8 cellular contexts compared by ENCODE assay signal in the genomic region with DNA sequence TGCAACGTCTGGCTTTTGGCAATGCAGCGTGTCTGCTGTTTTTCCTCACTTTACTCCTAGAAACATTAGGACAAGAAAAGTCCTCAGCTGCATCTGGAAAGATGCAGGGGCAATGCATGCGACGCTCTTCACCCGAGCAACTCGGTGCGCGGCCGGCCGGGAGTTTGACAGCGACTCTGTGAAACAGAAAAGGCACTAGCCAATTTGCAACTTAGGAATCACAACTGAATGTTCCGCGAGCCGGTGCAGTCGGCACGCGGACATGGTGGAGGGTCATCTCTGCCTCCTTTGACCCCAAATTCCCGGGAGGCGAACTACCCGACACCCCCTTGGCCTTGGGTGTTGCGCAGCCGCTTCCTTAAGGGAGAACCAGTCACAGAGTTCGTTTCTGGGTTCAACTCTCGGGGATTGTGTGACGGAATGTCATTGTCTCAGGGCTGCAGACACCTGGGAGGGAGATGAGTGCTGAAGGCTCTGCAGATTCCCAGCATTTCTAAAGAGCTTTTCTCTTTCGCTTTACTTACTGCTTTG. TPM values are rescaled to one million over a fixed set of nuclear protein-coding genes. Genes with fewer than 3 reads are reported as not detected.
DNase-seq lines count a peak whose midpoint lies in the region; ATAC-seq, FAIRE-seq and TF ChIP-seq lines count a peak whose summit lies in the region.
"Had no signal": no experiment of that assay in that cellular context is flagged by ENCODE, and none has a peak within 500 bp of the region (broad histone marks: within the 10 kb centered on the region; RNA-seq: fewer than 3 reads in every experiment).

No MANE protein-coding gene starts in this region.

- TF ChIP-seq RAD21 in H1 (IDR thresholded peaks at IDR 0.05 in 1 of 2, conservative IDR thresholded peaks at IDR 0.05 in 1 of 2; ENCODE audit: low read depth in 2 of 2, low read length in 2 of 2) = 0 out of 4 replicates have a peak, but pooled peaks of 1 of the 2 experiments have one; percentile 1

- H3K23me2 ChIP-seq in H1 (ENCODE audit: low read depth, low read length) = peaks cover 17% of the 10 kb centered on the region; the same call in 1 of the 2 replicates

- H4K8ac ChIP-seq in H1 (ENCODE audit: extremely low read depth, insufficient read depth, low read length) = no peak overlapping the region

- H3K27ac ChIP-seq in H1 (ENCODE audit: low read depth, low read length) (no peak overlapping the region), gastrocnemius medialis (no peak overlapping the region)

- H3K27me3 ChIP-seq in H1 (replicated peaks in 1 of 4; ENCODE audit: control insufficient read depth in 3 of 4, extremely low read depth in 1 of 4, insufficient read depth in 3 of 4, low read length in 3 of 4) (peaks cover 67 to 99% (median 90%) of the 10 kb centered on the region in 4 experiments), gastrocnemius medialis (peaks cover 30 to 39% (median 38%) of the 10 kb centered on the region in 3 donors), BE2C (peaks cover 32% of the 10 kb centered on the region)

- no peak overlapping the region for H3K9ac ChIP-seq in H1 (replicated peaks in 1 of 4; ENCODE audit: extremely low read depth in 1 of 4, low read depth in 3 of 4, low read length in 3 of 4)

- H3K14ac ChIP-seq in H1 (ENCODE audit: insufficient read length) = no peak overlapping the region

- no peak overlapping the region for H2AK5ac ChIP-seq in H1 (ENCODE audit: low read depth, low read length)

- TF ChIP-seq CTCF in H1 (IDR thresholded peaks at IDR 0.05; ENCODE audit: control extremely low read depth in 1 of 3, insufficient read depth in 1 of 3, low read depth in 1 of 3, low read length in 3 of 3) = no peak
- no peak for TF ChIP-seq CTCF in gastrocnemius medialis (IDR thresholded peaks at IDR 0.05 in 4 of 5, conservative IDR thresholded peaks at IDR 0.05 in 1 of 5)
- no peak for TF ChIP-seq CTCF in BE2C (IDR thresholded peaks at IDR 0.05; ENCODE audit: low read depth, low read length)

- H3K23ac ChIP-seq in H1 (ENCODE audit: insufficient read length) = no peak overlapping the region

- peak; percentile 11 for ATAC-seq in GM19452 (IDR thresholded peaks at IDR 0.05; ENCODE audit: unreplicated experiment)
- peak; percentile 16 for ATAC-seq in HG03175 (IDR thresholded peaks at IDR 0.05; ENCODE audit: unreplicated experiment)
- no peak for ATAC-seq in gastrocnemius medialis

- H4K91ac ChIP-seq in H1 (replicated peaks; ENCODE audit: insufficient read length, low read length) = no peak overlapping the region

- H4K20me1 ChIP-seq in H1 (replicated peaks in 1 of 2; ENCODE audit: control insufficient read depth in 1 of 2, insufficient read depth in 2 of 2, low read length in 2 of 2) = peaks cover 7 to 9% of the 10 kb centered on the region in 2 experiments

- POLR2A ChIA-PET in H1 (lab: Charles Lee; ENCODE audit: partially characterized antibody) = interaction anchor here (1.1 to 2.1 kb wide), 3 partner anchors 9 to 18 kb away, joined by 3 to 6 read pairs (median 6); a partner anchor contains a TSS

- no peak overlapping the region for H2BK15ac ChIP-seq in H1 (ENCODE audit: low read length)

- H2BK120ac ChIP-seq in H1 (replicated peaks; ENCODE audit: low read depth, low read length) = no peak overlapping the region

- H3K36me3 ChIP-seq in H1 (ENCODE audit: control insufficient read depth in 2 of 4, insufficient read depth in 4 of 4, low read length in 3 of 4) (no peaks in the 10 kb centered on the region), gastrocnemius medialis (peaks cover 0 to 16% of the 10 kb centered on the region in 2 donors), BE2C (no peaks in the 10 kb centered on the region)

- no peak overlapping the region for H3K18ac ChIP-seq in H1 (ENCODE audit: extremely low read depth, low read length)

- TF ChIP-seq EP300 in H1 (IDR thresholded peaks at IDR 0.05; ENCODE audit: borderline replicate concordance in 1 of 2, low read depth in 2 of 2, low read length in 2 of 2) = no peak

- WGBS in H1 (ENCODE audit: extremely low coverage in 1 of 2, insufficient coverage in 1 of 2, insufficient read length in 1 of 2, insufficient replicate concordance in 2 of 2, low coverage in 1 of 2, low lambda C conversion rate in 2 of 2, missing lambda C conversion rate in 1 of 2), 2 experiments = 2% methylated on average over 26 of the region's 26 CpGs; no CpG with 5 or more reads in 1 of the 2 experiments

- in situ Hi-C loops in gastrocnemius medialis (cut with MboI; ENCODE audit: low sequenced_read_pairs in 4 of 4) = no loop called here

- no peak overlapping the region for H2AFZ ChIP-seq in H1 (ENCODE audit: low read length)

- H3K79me1 ChIP-seq in H1 (ENCODE audit: low read depth, low read length) = no peaks in the 10 kb centered on the region

- no peak overlapping the region for H3K4ac ChIP-seq in H1 (replicated peaks; ENCODE audit: insufficient read length, low read depth, low read length)

- H3K4me3 ChIP-seq in H1 (ENCODE audit: extremely low read depth in 1 of 4, insufficient read depth in 2 of 4, low read depth in 3 of 4, low read length in 4 of 4) (peak overlapping the region; percentile 32 to 61 (median 36); a peak in 6 of 8 replicates), gastrocnemius medialis (peak overlapping the region in 3 of 4 donors; percentile 47 to 59 (median 54)), BE2C (ENCODE audit: low read depth, low read length) (no peak overlapping the region)

- no peak for TF ChIP-seq POLR2A in H1 (IDR thresholded peaks at IDR 0.05; ENCODE audit: control extremely low read depth in 1 of 2, low read depth in 2 of 2, low read length in 2 of 2)
- no peak for TF ChIP-seq POLR2A in gastrocnemius medialis (IDR thresholded peaks at IDR 0.05)

- H3K4me2 ChIP-seq in H1 (ENCODE audit: insufficient read depth in 1 of 2, low read depth in 2 of 2, low read length in 2 of 2) = peak overlapping the region; percentile 65 to 72

- no peak overlapping the region for H2BK12ac ChIP-seq in H1 (ENCODE audit: low read depth, low read length)

- H3K79me2 ChIP-seq in H1 (ENCODE audit: control insufficient read depth in 1 of 2, insufficient read depth in 2 of 2, low read length in 2 of 2) = no peaks in the 10 kb centered on the region

- no peak overlapping the region for H2BK5ac ChIP-seq in H1 (ENCODE audit: low read depth, low read length)

- H3K4me1 ChIP-seq in H1 (replicated peaks in 1 of 4; ENCODE audit: control insufficient read depth in 3 of 4, insufficient read depth in 4 of 4, low read length in 3 of 4) (peaks cover 8 to 24% (median 18%) of the 10 kb centered on the region in 4 experiments), gastrocnemius medialis (peaks cover 11 to 16% of the 10 kb centered on the region in 2 donors), BE2C (no peaks in the 10 kb centered on the region)

- no peak overlapping the region for H4K5ac ChIP-seq in H1 (ENCODE audit: insufficient read length, low read depth, low read length)

- FAIRE-seq in H1 (lab: Jason Lieb, UNC) = peak; percentile 82

- H3K9me3 ChIP-seq in H1 (ENCODE audit: insufficient read depth in 2 of 2, low read depth in 1 of 2, low read length in 1 of 2) = no peaks in the 10 kb centered on the region
- H3K9me3 ChIP-seq in gastrocnemius medialis = no peaks in the 10 kb centered on the region
- H3K9me3 ChIP-seq in BE2C = no peaks in the 10 kb centered on the region

- no peak overlapping the region for H3K56ac ChIP-seq in H1 (replicated peaks; ENCODE audit: insufficient read length, low read depth, low read length)

- CTCF ChIA-PET in H1 (lab: Charles Lee; ENCODE audit: partially characterized antibody) = interaction anchor here (0.8 to 1.1 kb wide), 2 partner anchors 119 to 267 kb away, joined by 3 read pairs; no protein-coding TSS in a partner anchor

- DNase-seq in H1 (ENCODE audit: low read depth in 1 of 2, low spot score in 2 of 2) (peak in 1 of 2 experiments; percentile 70), gastrocnemius medialis (no peak), BE2C (no peak), NCI-H2029 treated with DMSO at 0.1 percent for 48 hours (lab: John Stamatoyannopoulos, UW) (no peak), NCI-H187 (lab: John Stamatoyannopoulos, UW) (no peak)
- DNase-seq: stimulated activated CD4-positive, alpha-beta T cell treated with anti-CD3 and anti-CD28 coated beads, Interleukin-12 subunit alpha, Interleukin-12 subunit beta, amount 100 ng/mL, for 4 hours had no signal

- H2BK20ac ChIP-seq in H1 (ENCODE audit: low read length) = no peak overlapping the region

- intact Hi-C loops in gastrocnemius medialis (cut with DNase I; ENCODE audit: low total_unique reads) = no loop called here

TF ChIP-seq in H1, 55 proteins besides CTCF, POLR2A, EP300 and RAD21 (continues in another document):
- 0 out of 4 replicates have a peak, but pooled peaks of 1 of the 2 experiments have one; percentile 30 for TF ChIP-seq HDAC2 (IDR thresholded peaks at IDR 0.05; ENCODE audit: borderline replicate concordance in 1 of 2, low read depth in 2 of 2, low read length in 2 of 2)
- no peak for TF ChIP-seq KDM5A (IDR thresholded peaks at IDR 0.05; ENCODE audit: low read length)
- TF ChIP-seq SAP30 (IDR thresholded peaks at IDR 0.05; ENCODE audit: insufficient read depth, insufficient replicate concordance, low read length) = peak; percentile 41
- TF ChIP-seq TEAD4 (IDR thresholded peaks at IDR 0.05; ENCODE audit: low read depth, low read length) = peak; percentile 51; the same call in 1 of the 2 replicates
- TF ChIP-seq SIN3A (conservative IDR thresholded peaks at IDR 0.05 in 1 of 2, IDR thresholded peaks at IDR 0.05 in 1 of 2; ENCODE audit: low read depth in 1 of 2, low read length in 2 of 2) = peak; percentile 40 to 76; a peak in 1 of 4 replicates
- peak; percentile 92; the same call in 1 of the 2 replicates for TF ChIP-seq SUZ12 (IDR thresholded peaks at IDR 0.05; ENCODE audit: low read length)
- peak; percentile 81; the same call in 1 of the 2 replicates for TF ChIP-seq TCF12 (IDR thresholded peaks at IDR 0.05; ENCODE audit: low read depth, low read length)
- TF ChIP-seq, protein P1, sequence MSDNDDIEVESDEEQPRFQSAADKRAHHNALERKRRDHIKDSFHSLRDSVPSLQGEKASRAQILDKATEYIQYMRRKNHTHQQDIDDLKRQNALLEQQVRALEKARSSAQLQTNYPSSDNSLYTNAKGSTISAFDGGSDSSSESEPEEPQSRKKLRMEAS (IDR thresholded peaks at IDR 0.05) = peak; percentile 69
- no peak for TF ChIP-seq BACH1 (IDR thresholded peaks at IDR 0.05; ENCODE audit: low read length)

RNA-seq across cellular contexts. Expression of a gene that starts 9.8 kb away (rescaled TPM):
- 1.4 and 1.7 TPM in 2 replicates for total RNA-seq in H1 (2021; fragmentation: NEBNext Ultra II Directional; extraction: Animal tissue kit (Norgen Biotek cat#: 25700))
- polyA plus RNA-seq in H1 (2011; rRNA removed) = 0.15 and 0.16 TPM in 2 replicates
- polyA plus RNA-seq in H1 (2011; cell fraction: cytosol; rRNA removed) = 0.08 TPM
- 0.40 TPM for polyA plus RNA-seq in H1 (2011; cell fraction: nucleus; rRNA removed)
- 0.23 to 0.47 TPM (median 0.24 TPM) in 4 replicates for polyA plus RNA-seq in H1 (2012, experiment 1 of 2)
- polyA plus RNA-seq in H1 (2012, experiment 2 of 2) = 0.09 TPM
- 1.7 TPM for polyA plus RNA-seq in H1 (2013, experiment 1 of 2)
- 1.5 TPM for polyA plus RNA-seq in H1 (2013, experiment 2 of 2)
- 0.22 TPM in 1 of 2 replicates, not detected in the other for polyA minus RNA-seq in H1 (2011; rRNA and poly(A)+ RNA removed)
- polyA minus RNA-seq in H1 (2011; cell fraction: cytosol; rRNA and poly(A)+ RNA removed) = not detected
- 1.3 TPM for polyA minus RNA-seq in H1 (2011; cell fraction: nucleus; rRNA and poly(A)+ RNA removed)
- total RNA-seq in gastrocnemius medialis = 1 to 10 TPM in 3 of 4 donors, under 1 TPM in 1; 0.76 to 4.4 (median 1.6) TPM
- polyA plus RNA-seq in BE2C (2012; ENCODE audit: insufficient read depth, insufficient read length, low read depth) = not detected

Comparison
In these comparisons a context has a peak if more than half of its experiments do, and no peak if none do; other contexts are left out.
1. ATAC-seq: peak in GM19452 (single experiment) and HG03175 (single experiment); none in gastrocnemius medialis (0 of 2).